In genomic region chr18:46366977-46367376, GRCh38 we compare ENCODE assay signal across 17 cellular contexts.
"Had no signal": no experiment of that assay in that cellular context is flagged by ENCODE, and none has a peak within 500 bp of the region (broad histone marks: within the 10 kb centered on the region; RNA-seq: fewer than 3 reads in every experiment).

No MANE protein-coding gene starts in this region.

- DNase-seq: KBM-7, MV-4-11, NCI-H1048, NCI-H1105, NCI-H1417, NCI-H1436 treated with DMSO at 0.1 percent for 48 hours, NCI-H1694, NCI-H187 treated with DMSO at 0.1 percent for 48 hours, NCI-H2081, NCI-H2107, NCI-H2227 treated with DMSO at 0.1 percent for 48 hours, NCI-H524, NCI-H526 treated with DMSO at 0.1 percent for 48 hours, NCI-H774, Right ventricle myocardium superior, RPMI8226, SIG-M5 had no signal
